ENCODE assay signal across 8 cellular contexts in the genomic region with DNA sequence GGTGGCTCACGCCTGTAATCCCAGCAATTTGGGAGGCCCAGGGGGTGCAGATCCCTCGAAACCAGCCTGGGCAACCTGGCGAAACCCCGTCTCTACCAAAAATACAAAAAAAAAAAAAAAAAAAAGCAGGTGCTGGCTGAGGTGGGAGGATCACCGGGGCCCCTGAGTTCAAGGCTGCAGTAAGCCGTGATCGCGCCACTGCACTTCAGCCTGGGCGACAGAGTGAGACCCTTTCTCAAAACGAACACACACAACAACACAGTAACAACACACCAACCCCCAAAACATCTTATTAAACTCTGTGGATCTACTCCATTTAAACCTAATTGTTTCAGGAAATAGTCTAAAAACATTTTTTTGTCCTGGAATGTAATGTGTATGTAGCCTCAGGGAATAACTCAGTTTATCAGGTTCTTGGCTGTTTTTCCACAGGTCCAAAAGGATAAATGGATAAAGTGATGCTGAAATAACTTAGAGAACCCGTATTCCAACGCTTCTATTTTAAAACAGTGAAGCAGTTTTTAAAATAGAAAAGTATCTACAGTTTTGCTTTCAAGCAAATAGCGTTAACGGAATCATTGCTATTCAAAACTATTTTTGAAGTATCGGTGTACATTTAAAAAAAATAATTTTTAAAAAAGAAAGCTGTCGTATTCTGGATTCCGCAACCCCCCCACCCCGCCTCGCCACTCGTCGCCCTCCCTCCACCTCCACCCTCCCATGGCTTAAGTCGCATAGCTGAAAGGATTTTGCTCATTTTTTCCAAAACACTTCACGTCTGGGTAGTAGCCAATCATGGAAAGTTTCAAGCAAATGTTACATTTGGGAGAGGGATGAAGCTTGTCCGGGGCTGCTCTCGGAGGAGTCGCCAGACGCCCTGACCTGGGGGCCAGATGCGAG. TPM values are rescaled to one million over a fixed set of nuclear protein-coding genes. Genes with fewer than 3 reads are reported as not detected.
A peak's percentile ranks its signal among the peaks of the same experiment; 100 is the strongest.
DNase-seq lines count a peak whose midpoint lies in the region; ATAC-seq and TF ChIP-seq lines count a peak whose summit lies in the region.

No MANE protein-coding gene starts in this region.

- WGBS in thymus, result 40% methylated on average over 28 of the region's 28 CpGs

- intact Hi-C loops in posterior vena cava (cut with DNase I), result no loop called here

- H3K9me3 ChIP-seq in thymus (ENCODE audit: control insufficient read depth), result no peaks in the 10 kb centered on the region

- H3K4me1 ChIP-seq in thymus (ENCODE audit: control insufficient read depth, insufficient read depth, low read length), result peaks cover 11% of the 10 kb centered on the region

- H3K27ac ChIP-seq in thymus (ENCODE audit: low read depth), result peak overlapping the region; percentile 98

- H3K4me1 Mint-ChIP-seq in WTC11, result peaks cover 35% of the 10 kb centered on the region
- peaks cover 28% of the 10 kb centered on the region for H3K4me1 Mint-ChIP-seq in nephron

- ATAC-seq in WTC11 (no peak), GM21619 (IDR thresholded peaks at IDR 0.05; ENCODE audit: unreplicated experiment) (no peak)

- TF ChIP-seq CTCF in WTC11 (IDR thresholded peaks at IDR 0.05) (no peak), nephron (IDR thresholded peaks at IDR 0.05; ENCODE audit: unreplicated experiment in 3 of 3) (no peak)

- H3K27me3 Mint-ChIP-seq in WTC11 (ENCODE audit: low read depth) (no peaks in the 10 kb centered on the region; the same call in 1 of the 2 replicates), nephron (ENCODE audit: low read depth) (peaks cover 3% of the 10 kb centered on the region)

- H3K4me3 Mint-ChIP-seq in WTC11 (peak overlapping the region; percentile 85), nephron (peak overlapping the region; percentile 94 to 99 (median 99))

- peak overlapping the region; percentile 80; the same call in 1 of the 2 replicates for H3K27ac Mint-ChIP-seq in WTC11
- H3K27ac Mint-ChIP-seq in nephron, result peak overlapping the region; percentile 93 to 98 (median 96)

- H3K9me3 Mint-ChIP-seq in WTC11 (no peaks in the 10 kb centered on the region), nephron (no peaks in the 10 kb centered on the region)

- H3K36me3 Mint-ChIP-seq in WTC11 (peaks cover 7% of the 10 kb centered on the region; the same call in 1 of the 2 replicates), nephron (ENCODE audit: low read depth) (peaks cover 8% of the 10 kb centered on the region)

- POLR2A ChIA-PET in WTC11 (lab: Charles Lee), result interaction anchor here (0.7 to 1.6 kb wide), 2 partner anchors 13 to 99 kb away, joined by 3 to 4 read pairs; no protein-coding TSS in a partner anchor

- H3K36me3 ChIP-seq in thymus (ENCODE audit: control insufficient read depth, insufficient read depth), result no peaks in the 10 kb centered on the region

- peak; percentile 41 for DNase-seq in SIG-M5 treated with dmso at 0.1 percent for 504 hours (lab: John Stamatoyannopoulos, UW; ENCODE audit: unreplicated experiment)
- no peak for DNase-seq in SIG-M5 (lab: John Stamatoyannopoulos, UW)
- DNase-seq in WTC11 (ENCODE audit: low spot score), result no peak
- peak; percentile 35 for DNase-seq in effector CD8-positive, alpha-beta T cell (lab: John Stamatoyannopoulos, UW)
- DNase-seq in posterior vena cava (ENCODE audit: low spot score), result no peak

- peak overlapping the region; percentile 93 for H3K4me3 ChIP-seq in thymus (ENCODE audit: low read length)

- no peaks in the 10 kb centered on the region for H3K27me3 ChIP-seq in thymus (ENCODE audit: control insufficient read depth, insufficient read depth)

- CTCF ChIA-PET in WTC11 (lab: Charles Lee), result interaction anchor here (0.6 to 1.9 kb wide), 3 partner anchors 17 to 675 kb away, joined by 3 to 12 read pairs (median 3); no protein-coding TSS in a partner anchor

TF ChIP-seq in WTC11, 78 proteins besides CTCF, POLR2A, EP300 and RAD21:
- TF ChIP-seq ZNF121 (CRISPR knock-in tag; IDR thresholded peaks at IDR 0.05) (peak; percentile 96), CREB1 (CRISPR knock-in tag; IDR thresholded peaks at IDR 0.05) (no peak)

RNA-seq across cellular contexts. Expression of gene GLS, which starts 0.9 kb away (rescaled TPM):
- total RNA-seq in WTC11 (2021), result 102 to 115 TPM (median 102 TPM) in 3 replicates
- 70.8 TPM for polyA plus RNA-seq in thymus
- 100 to 1,000 TPM; 231 to 237 TPM for total RNA-seq in posterior vena cava

Comparison
In these comparisons a context has a peak if more than half of its experiments do, and no peak if none do; other contexts are left out.
1. DNase-seq: peak in SIG-M5 treated with dmso at 0.1 percent for 504 hours (single experiment) and effector CD8-positive, alpha-beta T cell (single experiment); none in SIG-M5 (single experiment), WTC11 (single experiment) and posterior vena cava (single experiment).